ENCODE assay signal across 9 cellular contexts in genomic region chr12:107500310-107500709, GRCh38.
"Had no signal": no experiment of that assay in that cellular context is flagged by ENCODE, and none has a peak within 500 bp of the region (broad histone marks: within the 10 kb centered on the region; RNA-seq: fewer than 3 reads in every experiment).

No MANE protein-coding gene starts in this region.

- H3K27ac Mint-ChIP-seq: HFFc6 had no signal

- H3K4me3 ChIP-seq: GM23248, HAP-1, K562 had no signal

- H3K27ac ChIP-seq: GM23248, HL-60 had no signal

- ATAC-seq: HCT116, K562 had no signal

- H3K4me3 Mint-ChIP-seq: HFFc6 had no signal

- FAIRE-seq: K562 had no signal

- H2AFZ ChIP-seq: GM23248 had no signal

- H3K4me1 ChIP-seq: HAP-1 had no signal

- H3K9me3 ChIP-seq: HAP-1 had no signal

- H3K9ac ChIP-seq: GM23248 had no signal

- DNase-seq: GM23248, GOT3, H7, HFFc6, IMR-90 had no signal

- H3K36me3 ChIP-seq: HAP-1 had no signal
